ENCODE assay signal across 21 cellular contexts in the genomic region with DNA sequence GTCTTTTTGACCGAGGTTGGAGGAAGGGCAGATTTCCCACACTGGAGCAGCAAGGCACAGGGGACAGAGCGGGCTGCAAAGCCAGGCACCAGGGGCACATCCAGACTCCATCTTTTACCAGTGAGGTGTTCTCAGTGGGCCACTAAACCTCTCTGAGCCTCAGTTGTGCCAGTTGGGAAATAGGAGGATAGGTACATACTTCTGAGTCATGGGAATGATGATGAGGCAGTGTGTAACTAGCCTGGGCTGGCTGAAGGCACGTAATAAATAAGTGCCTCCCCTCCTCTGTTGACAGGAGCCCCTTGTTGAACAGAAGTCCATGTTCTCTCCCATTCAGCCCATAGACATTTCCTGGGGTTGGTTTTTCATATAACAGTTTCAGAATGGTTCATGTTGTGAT.
"Had no signal": no experiment of that assay in that cellular context is flagged by ENCODE, and none has a peak within 500 bp of the region (broad histone marks: within the 10 kb centered on the region; RNA-seq: fewer than 3 reads in every experiment).

No MANE protein-coding gene starts in this region.

- DNase-seq: colonic mucosa; cortex of kidney; effector CD8-positive, alpha-beta T cell; effector memory CD8-positive, alpha-beta T cell; endodermal cell; foreskin keratinocyte; heart left ventricle; hippocampal formation; left cardiac atrium; left lung; left ventricle myocardium superior; lower lobe of right lung; mesendoderm; midbrain; naive thymus-derived CD4-positive, alpha-beta T cell had no signal

- H3K4me3 ChIP-seq: colonic mucosa, esophagus muscularis mucosa, gastroesophageal sphincter, heart left ventricle, left lung, lower lobe of right lung had no signal

- FAIRE-seq: endometrium, frontal cortex, islet of Langerhans, keratinocyte had no signal

- H3K9me3 ChIP-seq: colonic mucosa, esophagus muscularis mucosa, gastroesophageal sphincter, heart left ventricle, left lung, lower lobe of right lung had no signal

- H3K27ac ChIP-seq: colonic mucosa, esophagus muscularis mucosa, foreskin keratinocyte, gastroesophageal sphincter, heart left ventricle, left lung, lower lobe of right lung had no signal

- ATAC-seq: effector memory CD8-positive, alpha-beta T cell; foreskin keratinocyte; gastroesophageal sphincter; left cardiac atrium; left ventricle myocardium superior; lower lobe of right lung; naive thymus-derived CD4-positive, alpha-beta T cell had no signal

- H3K27me3 ChIP-seq: colonic mucosa, esophagus muscularis mucosa, foreskin keratinocyte, gastroesophageal sphincter, heart left ventricle, left lung had no signal

- H3K36me3 ChIP-seq: colonic mucosa had no signal

- H3K4me1 ChIP-seq: colonic mucosa, esophagus muscularis mucosa, foreskin keratinocyte, gastroesophageal sphincter, left lung, lower lobe of right lung had no signal
